9 cellular contexts compared by ENCODE assay signal in genomic region chr5:151362970-151363369, GRCh38. TPM values are rescaled to one million over a fixed set of nuclear protein-coding genes. Genes with fewer than 3 reads are reported as not detected.
"Had no signal": no experiment of that assay in that cellular context is flagged by ENCODE, and none has a peak within 500 bp of the region (broad histone marks: within the 10 kb centered on the region; RNA-seq: fewer than 3 reads in every experiment).

No MANE protein-coding gene starts in this region.

- H3K9ac ChIP-seq: GM23248 had no signal

- H2AFZ ChIP-seq: GM23248 had no signal

- H3K4me3 ChIP-seq: GM23248, HAP-1, K562 had no signal

- ATAC-seq: K562 had no signal

- H3K9me3 ChIP-seq: HAP-1 had no signal

- H3K36me3 ChIP-seq: HAP-1 had no signal

- H3K27ac ChIP-seq: GM23248 had no signal

- FAIRE-seq: HTR-8/SVneo, K562 had no signal

- H3K4me1 ChIP-seq: HAP-1 had no signal

- DNase-seq: GM23248, H7, IMR-90, KG1 had no signal

RNA-seq across cellular contexts. Expression of gene SLC36A2, which starts 15.6 kb away (rescaled TPM):
- total RNA-seq: GM23248, H7, HT-29, IMR-90, K562 had no signal
- polyA plus RNA-seq: GM23248, IMR-90, K562 had no signal

RNA-seq across cellular contexts. Expression of gene SLC36A3, which starts 59.4 kb away (rescaled TPM):
- total RNA-seq: GM23248, H4, H7, HT-29, IMR-90, K562 had no signal
- polyA plus RNA-seq: GM23248, IMR-90, K562 had no signal
